ENCODE assay signal across 10 cellular contexts in the genomic region with DNA sequence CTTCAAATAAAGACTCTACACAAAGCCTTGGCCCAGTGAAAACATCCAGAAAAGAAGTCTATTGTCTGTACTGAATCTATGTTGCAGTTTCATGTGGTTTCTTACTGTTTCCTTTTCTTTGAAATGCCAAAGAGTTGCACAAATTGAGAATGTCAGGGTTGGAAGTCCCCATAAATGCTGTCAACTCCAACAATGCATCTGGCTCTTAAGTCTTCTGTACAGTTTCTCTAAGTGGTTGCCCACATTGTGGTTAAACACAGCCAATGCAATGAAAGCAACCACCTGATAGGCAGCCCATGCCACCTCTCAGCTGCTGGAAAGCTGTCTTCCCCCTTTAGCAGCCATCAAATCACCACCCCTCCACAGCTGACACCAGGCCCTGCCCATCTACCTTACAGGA.
DNase-seq lines count a peak whose midpoint lies in the region; ATAC-seq lines count a peak whose summit lies in the region.
"Had no signal": no experiment of that assay in that cellular context is flagged by ENCODE, and none has a peak within 500 bp of the region (broad histone marks: within the 10 kb centered on the region; RNA-seq: fewer than 3 reads in every experiment).

No MANE protein-coding gene starts in this region.

- peaks cover 13 to 25% of the 10 kb centered on the region in 2 donors for H3K27me3 Mint-ChIP-seq in effector memory CD8-positive, alpha-beta T cell

- peaks cover 0 to 3% of the 10 kb centered on the region in 2 donors for H3K9me3 Mint-ChIP-seq in effector memory CD8-positive, alpha-beta T cell

- peak; percentile 88 for DNase-seq in Jurkat, Clone E6-1 (ENCODE audit: low read depth, low spot score)
- DNase-seq in effector memory CD8-positive, alpha-beta T cell = no peak
- DNase-seq in left colon (no peak), right cardiac atrium (no peak), germinal center (ENCODE audit: low spot score) (no peak)
- DNase-seq: GDM1, KG1 had no signal

- H3K27me3 ChIP-seq in right cardiac atrium (ENCODE audit: control insufficient read depth, insufficient read depth) = no peaks in the 10 kb centered on the region

- no peaks in the 10 kb centered on the region for H3K36me3 Mint-ChIP-seq in effector memory CD8-positive, alpha-beta T cell (ENCODE audit: insufficient read depth)

- ATAC-seq in GM18861 (IDR thresholded peaks at IDR 0.05; ENCODE audit: unreplicated experiment) = peak; percentile 78
- peak; percentile 89 for ATAC-seq in GM21786 (IDR thresholded peaks at IDR 0.05; ENCODE audit: unreplicated experiment)
- ATAC-seq in effector memory CD8-positive, alpha-beta T cell (replicated peaks) = peak; percentile 21
- no peak for ATAC-seq in left colon
- ATAC-seq in right cardiac atrium = no peak
- ATAC-seq in HG03097 (IDR thresholded peaks at IDR 0.05; ENCODE audit: low FRiP score, unreplicated experiment) = no peak

- H3K27ac Mint-ChIP-seq in effector memory CD8-positive, alpha-beta T cell = no peak overlapping the region

- no peaks in the 10 kb centered on the region for H3K4me1 ChIP-seq in right cardiac atrium (ENCODE audit: control insufficient read depth, insufficient read depth, low read length)

- H3K9me3 ChIP-seq in right cardiac atrium (ENCODE audit: control insufficient read depth, low read length) = no peaks in the 10 kb centered on the region

- no peaks in the 10 kb centered on the region for H3K4me1 Mint-ChIP-seq in effector memory CD8-positive, alpha-beta T cell (ENCODE audit: low read depth in 2 of 2)

- H3K4me3 Mint-ChIP-seq in effector memory CD8-positive, alpha-beta T cell = no peak overlapping the region

- no peak overlapping the region for H3K4me3 ChIP-seq in Jurkat, Clone E6-1 (ENCODE audit: low read length)
- no peak overlapping the region for H3K4me3 ChIP-seq in right cardiac atrium (ENCODE audit: low read length)

- H3K27ac ChIP-seq in right cardiac atrium (ENCODE audit: low read length) = no peak overlapping the region

- intact Hi-C loops in left colon (cut with DNase I, micrococcal nuclease) (no loop called here), right cardiac atrium (cut with DNase I) (no loop called here)

Comparison
In these comparisons a context has a peak if more than half of its experiments do, and no peak if none do; other contexts are left out.
1. ATAC-seq: peak in GM18861 (single experiment), GM21786 (single experiment) and effector memory CD8-positive, alpha-beta T cell (single experiment); none in left colon (single experiment), right cardiac atrium (0 of 2) and HG03097 (single experiment).